In the genomic region with DNA sequence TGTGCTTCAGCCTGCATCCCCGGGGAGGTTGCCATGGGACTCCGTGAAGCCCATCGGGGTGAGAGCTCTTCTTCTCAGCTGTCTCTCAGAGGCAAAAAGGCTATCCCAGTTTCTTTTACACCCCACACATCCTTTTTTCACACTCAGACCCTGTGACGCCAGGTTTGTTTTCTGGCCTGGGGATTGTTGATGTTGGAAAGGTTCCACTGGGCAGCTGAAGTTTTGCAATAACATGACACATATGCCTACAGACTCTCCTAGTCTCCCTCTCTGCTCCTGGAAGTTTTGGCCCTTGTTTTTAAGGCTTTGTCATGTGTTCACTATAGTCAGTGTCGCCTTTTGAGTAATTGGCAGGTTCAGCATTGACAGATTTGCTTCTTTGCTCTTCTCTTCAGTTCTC, we compare ENCODE assay signal across 1 cellular context.
A peak's percentile ranks its signal among the peaks of the same experiment; 100 is the strongest.
TF ChIP-seq lines count a peak whose summit lies in the region.

No MANE protein-coding gene starts in this region.

TF ChIP-seq in HepG2, 621 proteins besides CTCF, POLR2A, EP300 and RAD21 (continued from another document):
- TF ChIP-seq ZBTB2 (CRISPR knock-in tag; IDR thresholded peaks at IDR 0.05; ENCODE audit: low read depth) (no peak), HNRNPK (IDR thresholded peaks at IDR 0.05; ENCODE audit: low read depth, low read length, poor library complexity, severe bottlenecking) (no peak), RCOR2 (CRISPR knock-in tag; IDR thresholded peaks at IDR 0.05) (no peak), NBN (conservative IDR thresholded peaks at IDR 0.05) (no peak), CEBPB (IDR thresholded peaks at IDR 0.05; ENCODE audit: borderline replicate concordance, low read depth, low read length) (peak; percentile 81), RBM22 (optimal IDR thresholded peaks at IDR 0.05; ENCODE audit: low read length) (peak; percentile 62), SRY (CRISPR knock-in tag; IDR thresholded peaks at IDR 0.05) (no peak), SMYD3 (CRISPR knock-in tag; IDR thresholded peaks at IDR 0.05) (no peak), ZNF678 (CRISPR knock-in tag; IDR thresholded peaks at IDR 0.05) (no peak), ZNF225 (CRISPR knock-in tag; IDR thresholded peaks at IDR 0.05) (no peak), FOXA3 (CRISPR knock-in tag; IDR thresholded peaks at IDR 0.05) (0 out of 2 replicates have a peak, but pooled peaks have one; percentile 22), ZFP41 (CRISPR knock-in tag; IDR thresholded peaks at IDR 0.05; ENCODE audit: borderline replicate concordance) (no peak), ZNF740 (CRISPR knock-in tag; IDR thresholded peaks at IDR 0.05) (no peak), CSRNP2 (CRISPR knock-in tag; conservative IDR thresholded peaks at IDR 0.05; ENCODE audit: low read depth) (no peak), DR1 (CRISPR knock-in tag; IDR thresholded peaks at IDR 0.05) (no peak), PHF20 (CRISPR knock-in tag; IDR thresholded peaks at IDR 0.05) (no peak), RFX5 (IDR thresholded peaks at IDR 0.05; ENCODE audit: low read depth, low read length) (no peak)
TF ChIP-seq in HepG2: peak in this region for 4.
